ENCODE assay signal across 23 cellular contexts in genomic region chr2:31213063-31213882, GRCh38. TPM values are rescaled to one million over a fixed set of nuclear protein-coding genes. Genes with fewer than 3 reads are reported as not detected.
DNase-seq lines count a peak whose midpoint lies in the region; ATAC-seq and TF ChIP-seq lines count a peak whose summit lies in the region.
"Had no signal": no experiment of that assay in that cellular context is flagged by ENCODE, and none has a peak within 500 bp of the region (broad histone marks: within the 10 kb centered on the region; RNA-seq: fewer than 3 reads in every experiment).

No MANE protein-coding gene starts in this region.

- peaks cover 0 to 5% of the 10 kb centered on the region in 2 donors for H3K4me1 Mint-ChIP-seq in effector memory CD8-positive, alpha-beta T cell (ENCODE audit: low read depth in 2 of 2)
- peaks cover 29% of the 10 kb centered on the region for H3K4me1 Mint-ChIP-seq in activated CD4-positive, alpha-beta T cell treated with anti-CD3 and anti-CD28 coated beads, Interleukin-2, amount 10 ng/mL, durations not matched to agents 7 days and 5 days

- H2AFZ ChIP-seq in Loucy (ENCODE audit: low read length), result no peak overlapping the region; the same call in 1 of the 2 replicates
- H2AFZ ChIP-seq: PC-9 had no signal

- no peaks in the 10 kb centered on the region for H3K9me2 ChIP-seq in Loucy (replicated peaks; ENCODE audit: low read depth, low read length)

- no peak overlapping the region for H3K18ac ChIP-seq in mesendoderm (ENCODE audit: low read length)

- no CpG with 5 or more reads among the region's 8 CpGs for WGBS in mesendoderm (ENCODE audit: extremely low coverage, insufficient coverage, low lambda C conversion rate)

- H3F3A ChIP-seq in Loucy (ENCODE audit: low read depth), result no peaks in the 10 kb centered on the region

- peak overlapping the region; percentile 36 for H3K56ac ChIP-seq in mesendoderm (ENCODE audit: low read length)

- H3K36me3 ChIP-seq in BLaER1, result no peaks in the 10 kb centered on the region
- no peaks in the 10 kb centered on the region for H3K36me3 ChIP-seq in Loucy (ENCODE audit: insufficient read depth, low read length)
- no peaks in the 10 kb centered on the region for H3K36me3 ChIP-seq in mesendoderm (ENCODE audit: control insufficient read depth, insufficient read depth, low read length)
- no peaks in the 10 kb centered on the region for H3K36me3 ChIP-seq in lower lobe of right lung
- H3K36me3 ChIP-seq: neutrophil, SJCRH30 had no signal

- H3K4me2 ChIP-seq in BLaER1, result peak overlapping the region; percentile 85
- peak overlapping the region; percentile 54 for H3K4me2 ChIP-seq in Loucy (ENCODE audit: low read depth, low read length, poor library complexity, severe bottlenecking)
- no peak overlapping the region for H3K4me2 ChIP-seq in mesendoderm (ENCODE audit: low read length)
- H3K4me2 ChIP-seq: PC-9 had no signal

- no peaks in the 10 kb centered on the region for H3K79me1 ChIP-seq in mesendoderm (ENCODE audit: low read length)

- no peaks in the 10 kb centered on the region for H3K9me3 Mint-ChIP-seq in effector memory CD8-positive, alpha-beta T cell
- no peaks in the 10 kb centered on the region for H3K9me3 Mint-ChIP-seq in activated CD4-positive, alpha-beta T cell treated with anti-CD3 and anti-CD28 coated beads, Interleukin-2, amount 10 ng/mL, durations not matched to agents 7 days and 5 days
- H3K9me3 Mint-ChIP-seq: CD14-positive monocyte; HFFc6; IgD-negative memory B cell; T-helper 1 cell treated with Interleukin-12 subunit alpha and Interleukin-12 subunit beta and Interleukin-4 antibody, amounts not matched to agents 30 μg/mL and 1 μg/mL, for 36 hours had no signal

- H3K4me1 ChIP-seq in BLaER1, result peaks cover 64% of the 10 kb centered on the region
- H3K4me1 ChIP-seq in Loucy (ENCODE audit: insufficient read depth, low read length, poor library complexity, severe bottlenecking), result peaks cover 48% of the 10 kb centered on the region
- H3K4me1 ChIP-seq in mesendoderm (ENCODE audit: control insufficient read depth, low read depth, low read length), result peaks cover 13% of the 10 kb centered on the region
- H3K4me1 ChIP-seq in lower lobe of right lung, result no peaks in the 10 kb centered on the region
- H3K4me1 ChIP-seq: SJCRH30 had no signal

- no peak overlapping the region for H3K23ac ChIP-seq in mesendoderm (ENCODE audit: low read length)

- no peak overlapping the region for H3K4ac ChIP-seq in mesendoderm (ENCODE audit: low read depth, low read length)

- no peaks in the 10 kb centered on the region for H3K36me3 Mint-ChIP-seq in effector memory CD8-positive, alpha-beta T cell (ENCODE audit: insufficient read depth)
- no peaks in the 10 kb centered on the region for H3K36me3 Mint-ChIP-seq in activated CD4-positive, alpha-beta T cell treated with anti-CD3 and anti-CD28 coated beads, Interleukin-2, amount 10 ng/mL, durations not matched to agents 7 days and 5 days (ENCODE audit: low read depth)
- H3K36me3 Mint-ChIP-seq: CD14-positive monocyte had no signal

- no peak overlapping the region for H3K4me3 Mint-ChIP-seq in effector memory CD8-positive, alpha-beta T cell
- H3K4me3 Mint-ChIP-seq in activated CD4-positive, alpha-beta T cell treated with anti-CD3 and anti-CD28 coated beads, Interleukin-2, amount 10 ng/mL, durations not matched to agents 7 days and 5 days, result no peak overlapping the region
- H3K4me3 Mint-ChIP-seq: CD14-positive monocyte; HFFc6; T-helper 1 cell treated with Interleukin-12 subunit alpha and Interleukin-12 subunit beta and Interleukin-4 antibody, amounts not matched to agents 30 μg/mL and 1 μg/mL, for 36 hours had no signal

- H3K9ac ChIP-seq in BLaER1 (peak overlapping the region; percentile 18; the same call in 1 of the 2 replicates), Loucy (ENCODE audit: low read depth, low read length, poor library complexity, severe bottlenecking) (no peak overlapping the region), mesendoderm (ENCODE audit: low read length) (no peak overlapping the region)

- H2BK15ac ChIP-seq in mesendoderm (replicated peaks; ENCODE audit: low read depth), result no peak overlapping the region

- intact Hi-C loops in lower lobe of right lung (cut with DNase I), result no loop called here

- no peaks in the 10 kb centered on the region for H3K9me3 ChIP-seq in BLaER1
- H3K9me3 ChIP-seq in Loucy (ENCODE audit: insufficient read depth, low read depth, low read length), result no peaks in the 10 kb centered on the region
- no peaks in the 10 kb centered on the region for H3K9me3 ChIP-seq in lower lobe of right lung
- H3K9me3 ChIP-seq: neutrophil, SJCRH30 had no signal

- H3K79me2 ChIP-seq in Loucy (ENCODE audit: insufficient read depth, low read length) (no peaks in the 10 kb centered on the region), mesendoderm (ENCODE audit: control insufficient read depth, insufficient read depth, low read length) (no peaks in the 10 kb centered on the region)

- H3K27me3 ChIP-seq in BLaER1 (no peaks in the 10 kb centered on the region), Loucy (ENCODE audit: insufficient read depth, low read length, poor library complexity, severe bottlenecking) (no peaks in the 10 kb centered on the region), mesendoderm (ENCODE audit: insufficient read depth, low read length, poor library complexity) (no peaks in the 10 kb centered on the region), lower lobe of right lung (ENCODE audit: low read depth) (no peaks in the 10 kb centered on the region)
- H3K27me3 ChIP-seq: neutrophil had no signal

- CTCF ChIA-PET in activated CD4-positive, alpha-beta T cell treated with anti-CD3 and anti-CD28 coated beads, Interleukin-2, amount 10 ng/mL, durations not matched to agents 7 days and 5 days (lab: Charles Lee), result no interaction called here

- no peak overlapping the region for H4K8ac ChIP-seq in mesendoderm (ENCODE audit: low read depth, low read length)

- no peak overlapping the region for H2AK5ac ChIP-seq in mesendoderm (ENCODE audit: low read length)

- no peak for DNase-seq in effector memory CD8-positive, alpha-beta T cell
- DNase-seq in mesendoderm (peak; percentile 39), UCSD-AML1 (lab: John Stamatoyannopoulos, UW; ENCODE audit: unreplicated experiment) (no peak), lower lobe of right lung (no peak)
- no peak for DNase-seq in activated CD4-positive, alpha-beta T cell treated with anti-CD3 and anti-CD28 coated beads, Interleukin-2, amount 10 ng/mL, durations not matched to agents 7 days and 5 days
- DNase-seq in effector CD8-positive, alpha-beta T cell (lab: John Stamatoyannopoulos, UW), result no peak
- DNase-seq: activated CD4-positive, alpha-beta T cell treated with anti-CD3 and anti-CD28 coated beads, Interleukin-2, amount 50 U/mL, for 1 hour; amniotic stem cell; HFFc6; NCI-H187; NCI-H2227 treated with DMSO at 0.1 percent for 48 hours; retina; SJCRH30; stimulated activated CD4-positive, alpha-beta T cell treated with anti-CD3 and anti-CD28 coated beads, Interleukin-12 subunit alpha, Interleukin-12 subunit beta, amount 100 ng/mL, for 4 hours; substantia nigra had no signal

- peak overlapping the region; percentile 82 for H3K27ac ChIP-seq in BLaER1
- H3K27ac ChIP-seq in mesendoderm (ENCODE audit: low read depth, low read length), result no peak overlapping the region
- no peak overlapping the region for H3K27ac ChIP-seq in lower lobe of right lung
- H3K27ac ChIP-seq: neutrophil, PC-9, SJCRH30 had no signal

- H2BK5ac ChIP-seq in mesendoderm (ENCODE audit: low read length), result no peak overlapping the region

- no peaks in the 10 kb centered on the region for H4K20me1 ChIP-seq in BLaER1
- H4K20me1 ChIP-seq in Loucy (ENCODE audit: insufficient read depth, low read length, poor library complexity, severe bottlenecking), result no peaks in the 10 kb centered on the region

- TF ChIP-seq CTCF in Loucy (conservative IDR thresholded peaks at IDR 0.05; ENCODE audit: low read length) (no peak), lower lobe of right lung (IDR thresholded peaks at IDR 0.05) (no peak)

- H2BK120ac ChIP-seq in mesendoderm (ENCODE audit: low read depth, low read length), result no peak overlapping the region

- ATAC-seq in effector memory CD8-positive, alpha-beta T cell (replicated peaks), result no peak
- no peak for ATAC-seq in lower lobe of right lung
- ATAC-seq: esophagus mucosa had no signal

- peaks cover 0 to 8% of the 10 kb centered on the region in 2 donors for H3K27me3 Mint-ChIP-seq in effector memory CD8-positive, alpha-beta T cell
- H3K27me3 Mint-ChIP-seq in activated CD4-positive, alpha-beta T cell treated with anti-CD3 and anti-CD28 coated beads, Interleukin-2, amount 10 ng/mL, durations not matched to agents 7 days and 5 days, result no peaks in the 10 kb centered on the region
- H3K27me3 Mint-ChIP-seq: IgD-negative memory B cell had no signal

- H4K5ac ChIP-seq in mesendoderm (ENCODE audit: low read length), result no peak overlapping the region

- H3K4me3 ChIP-seq in BLaER1, result no peak overlapping the region
- H3K4me3 ChIP-seq in Loucy (ENCODE audit: low read length, poor library complexity, severe bottlenecking), result no peak overlapping the region
- H3K4me3 ChIP-seq in mesendoderm (ENCODE audit: low read length), result no peak overlapping the region
- H3K4me3 ChIP-seq in lower lobe of right lung, result no peak overlapping the region
- H3K4me3 ChIP-seq: PC-9, SJCRH30 had no signal

- H3K27ac Mint-ChIP-seq in effector memory CD8-positive, alpha-beta T cell, result peak overlapping the region; percentile 8 to 12
- no peak overlapping the region for H3K27ac Mint-ChIP-seq in activated CD4-positive, alpha-beta T cell treated with anti-CD3 and anti-CD28 coated beads, Interleukin-2, amount 10 ng/mL, durations not matched to agents 7 days and 5 days
- H3K27ac Mint-ChIP-seq: HFFc6; T-helper 1 cell treated with Interleukin-12 subunit alpha and Interleukin-12 subunit beta and Interleukin-4 antibody, amounts not matched to agents 30 μg/mL and 1 μg/mL, for 36 hours had no signal

- POLR2A ChIA-PET in activated CD4-positive, alpha-beta T cell treated with anti-CD3 and anti-CD28 coated beads, Interleukin-2, amount 10 ng/mL, durations not matched to agents 7 days and 5 days (lab: Charles Lee), result no interaction called here

RNA-seq across cellular contexts. Expression of gene CAPN14, which starts 4.0 kb away (rescaled TPM):
- polyA plus RNA-seq in mesendoderm (2013, experiment 1 of 2), result 0.10 TPM
- polyA plus RNA-seq in mesendoderm (2013, experiment 2 of 2), result 0.07 TPM
- 0.15 TPM for total RNA-seq in lower lobe of right lung
- under 1 TPM; 0.10 to 0.12 TPM for total RNA-seq in activated CD4-positive, alpha-beta T cell treated with anti-CD3 and anti-CD28 coated beads, Interleukin-2, amount 10 ng/mL, durations not matched to agents 7 days and 5 days
- total RNA-seq: SJCRH30 had no signal
- polyA plus RNA-seq: CD14-positive monocyte had no signal

RNA-seq across cellular contexts. Expression of gene EHD3, which starts 20.7 kb away (rescaled TPM):
- polyA plus RNA-seq in mesendoderm (2013, experiment 1 of 2), result 8.2 TPM
- polyA plus RNA-seq in mesendoderm (2013, experiment 2 of 2), result 8.7 TPM
- 11.0 TPM for total RNA-seq in lower lobe of right lung
- under 1 TPM; 0.44 to 0.50 TPM for total RNA-seq in activated CD4-positive, alpha-beta T cell treated with anti-CD3 and anti-CD28 coated beads, Interleukin-2, amount 10 ng/mL, durations not matched to agents 7 days and 5 days
- total RNA-seq: SJCRH30 had no signal
